1 cellular context compared by ENCODE assay signal in genomic region chr22:19851291-19852176, GRCh38.
A peak's percentile ranks its signal among the peaks of the same experiment; 100 is the strongest.
TF ChIP-seq lines count a peak whose summit lies in the region.

No MANE protein-coding gene starts in this region.

TF ChIP-seq in HepG2, 621 proteins besides CTCF, POLR2A, EP300 and RAD21:
- TF ChIP-seq CSRNP1 (CRISPR knock-in tag; IDR thresholded peaks at IDR 0.05) (no peak), AGO2 (optimal IDR thresholded peaks at IDR 0.05; ENCODE audit: low read depth, low read length) (peak; percentile 38), ZNF687 (CRISPR knock-in tag; IDR thresholded peaks at IDR 0.05) (peak; percentile 26; the same call in 1 of the 2 replicates)
